ENCODE assay signal across 17 cellular contexts in the genomic region with DNA sequence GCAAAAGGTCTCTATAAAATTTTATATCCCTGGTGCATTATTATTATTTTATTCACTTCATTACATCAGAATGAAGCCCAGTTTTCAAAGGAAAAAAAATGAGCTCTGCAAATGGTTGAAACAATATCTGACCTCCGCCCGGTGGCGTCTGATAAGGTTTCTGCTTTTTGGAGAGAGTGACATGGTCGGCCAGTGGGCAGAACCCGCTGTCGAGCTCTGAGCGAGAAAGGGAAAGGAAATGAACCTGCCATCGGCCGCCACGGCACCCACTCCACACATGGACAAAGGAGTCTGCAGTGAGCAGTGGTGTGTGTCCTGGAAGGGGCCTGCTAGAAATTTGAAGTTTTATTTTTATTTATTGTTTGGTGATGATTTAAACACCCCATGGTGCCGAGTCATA.
A peak's percentile ranks its signal among the peaks of the same experiment; 100 is the strongest.
DNase-seq lines count a peak whose midpoint lies in the region; ATAC-seq and TF ChIP-seq lines count a peak whose summit lies in the region.
"Had no signal": no experiment of that assay in that cellular context is flagged by ENCODE, and none has a peak within 500 bp of the region (broad histone marks: within the 10 kb centered on the region; RNA-seq: fewer than 3 reads in every experiment).

No MANE protein-coding gene starts in this region.

- no peaks in the 10 kb centered on the region for H3K36me3 ChIP-seq in vagina
- H3K36me3 ChIP-seq: breast epithelium, tibial nerve had no signal

- H3K9me3 ChIP-seq in vagina: no peaks in the 10 kb centered on the region
- H3K9me3 ChIP-seq: breast epithelium, tibial nerve had no signal

- intact Hi-C loops in vagina (cut with DNase I): no loop called here

- DNase-seq in NCI-H2029 treated with DMSO at 0.1 percent for 48 hours (lab: John Stamatoyannopoulos, UW): peak; percentile 0
- no peak for DNase-seq in NCI-H2029 (lab: John Stamatoyannopoulos, UW)
- DNase-seq in Daoy (ENCODE audit: low read depth): peak; percentile 19
- DNase-seq in activated T-cell treated with anti-CD3 and anti-CD28 coated beads, Interleukin-2, amount 50 U/mL, for 72 hours: no peak
- DNase-seq in natural killer cell treated with Interleukin-12 subunit alpha and Interleukin-12 subunit beta and Interleukin-15 and Interleukin-18, amount 100 ng/mL, for 72 hours (ENCODE audit: low spot score): no peak
- DNase-seq in HCEC 1CT: no peak
- DNase-seq in ureter (ENCODE audit: low spot score): no peak
- DNase-seq in vagina (ENCODE audit: extremely low spot score in 2 of 2): no peak
- DNase-seq: effector CD8-positive, alpha-beta T cell; IMR-90; NCI-H1417 treated with DMSO at 0.1 percent for 48 hours; NCI-H446; retina had no signal

- no peaks in the 10 kb centered on the region for H3K36me3 Mint-ChIP-seq in activated T-cell treated with anti-CD3 and anti-CD28 coated beads, Interleukin-2, amount 50 U/mL, for 72 hours (ENCODE audit: insufficient read depth in 2 of 2)
- no peaks in the 10 kb centered on the region for H3K36me3 Mint-ChIP-seq in natural killer cell treated with Interleukin-12 subunit alpha and Interleukin-12 subunit beta and Interleukin-15 and Interleukin-18, amount 100 ng/mL, for 72 hours

- H3K9me3 Mint-ChIP-seq in activated T-cell treated with anti-CD3 and anti-CD28 coated beads, Interleukin-2, amount 50 U/mL, for 72 hours: no peaks in the 10 kb centered on the region
- H3K9me3 Mint-ChIP-seq in natural killer cell treated with Interleukin-12 subunit alpha and Interleukin-12 subunit beta and Interleukin-15 and Interleukin-18, amount 100 ng/mL, for 72 hours: no peaks in the 10 kb centered on the region

- H3K27ac ChIP-seq in vagina: no peak overlapping the region
- H3K27ac ChIP-seq: breast epithelium, tibial nerve had no signal

- no peak overlapping the region for H3K4me3 ChIP-seq in vagina
- H3K4me3 ChIP-seq: breast epithelium, tibial nerve had no signal

- no peaks in the 10 kb centered on the region for H3K4me1 ChIP-seq in vagina
- H3K4me1 ChIP-seq: breast epithelium had no signal

- no peaks in the 10 kb centered on the region for H3K27me3 ChIP-seq in vagina
- H3K27me3 ChIP-seq: tibial nerve had no signal

- TF ChIP-seq POLR2A in vagina (IDR thresholded peaks at IDR 0.05): no peak

- H3K4me1 Mint-ChIP-seq in activated T-cell treated with anti-CD3 and anti-CD28 coated beads, Interleukin-2, amount 50 U/mL, for 72 hours (ENCODE audit: low read depth): peaks cover 8% of the 10 kb centered on the region
- H3K4me1 Mint-ChIP-seq in natural killer cell treated with Interleukin-12 subunit alpha and Interleukin-12 subunit beta and Interleukin-15 and Interleukin-18, amount 100 ng/mL, for 72 hours (ENCODE audit: low read depth in 2 of 2): peaks cover 7 to 13% of the 10 kb centered on the region in 2 donors

- H3K27ac Mint-ChIP-seq in activated T-cell treated with anti-CD3 and anti-CD28 coated beads, Interleukin-2, amount 50 U/mL, for 72 hours: no peak overlapping the region
- H3K27ac Mint-ChIP-seq in natural killer cell treated with Interleukin-12 subunit alpha and Interleukin-12 subunit beta and Interleukin-15 and Interleukin-18, amount 100 ng/mL, for 72 hours: no peak overlapping the region

- peaks cover 60% of the 10 kb centered on the region for H3K27me3 Mint-ChIP-seq in activated T-cell treated with anti-CD3 and anti-CD28 coated beads, Interleukin-2, amount 50 U/mL, for 72 hours (ENCODE audit: low read depth)
- H3K27me3 Mint-ChIP-seq in natural killer cell treated with Interleukin-12 subunit alpha and Interleukin-12 subunit beta and Interleukin-15 and Interleukin-18, amount 100 ng/mL, for 72 hours: peaks cover 6 to 36% of the 10 kb centered on the region in 2 donors

- no peak for TF ChIP-seq CTCF in vagina (IDR thresholded peaks at IDR 0.05)

- peak overlapping the region; percentile 38 to 46 for H3K4me3 Mint-ChIP-seq in activated T-cell treated with anti-CD3 and anti-CD28 coated beads, Interleukin-2, amount 50 U/mL, for 72 hours
- peak overlapping the region; percentile 30 for H3K4me3 Mint-ChIP-seq in natural killer cell treated with Interleukin-12 subunit alpha and Interleukin-12 subunit beta and Interleukin-15 and Interleukin-18, amount 100 ng/mL, for 72 hours

- ATAC-seq in activated T-cell treated with anti-CD3 and anti-CD28 coated beads, Interleukin-2, amount 50 U/mL, for 72 hours (replicated peaks in 1 of 2): peak in 1 of 2 donors; percentile 25
- no peak for ATAC-seq in natural killer cell treated with Interleukin-12 subunit alpha and Interleukin-12 subunit beta and Interleukin-15 and Interleukin-18, amount 100 ng/mL, for 72 hours
- ATAC-seq: activated CD4-positive, CD25-positive, alpha-beta regulatory T cell treated with anti-CD3 and anti-CD28 coated beads, Interleukin-2, amount 50 U/mL, for 24 hours; HCT116 had no signal

Comparison
In these comparisons a context has a peak if more than half of its experiments do, and no peak if none do; other contexts are left out.
1. DNase-seq: peak in NCI-H2029 treated with DMSO at 0.1 percent for 48 hours (single experiment) and Daoy (single experiment); none in NCI-H2029 (single experiment), activated T-cell treated with anti-CD3 and anti-CD28 coated beads, Interleukin-2, amount 50 U/mL, for 72 hours (0 of 2), natural killer cell treated with Interleukin-12 subunit alpha and Interleukin-12 subunit beta and Interleukin-15 and Interleukin-18, amount 100 ng/mL, for 72 hours (single experiment), HCEC 1CT (single experiment), ureter (single experiment) and vagina (0 of 2).